Comparison of ENCODE assay signal across 1 cellular context in genomic region chr10:110620108-110620719, GRCh38.
TF ChIP-seq lines count a peak whose summit lies in the region.

No MANE protein-coding gene starts in this region.

TF ChIP-seq in HEK293, 187 proteins besides CTCF, POLR2A, EP300 and RAD21 (continued from another document):
- TF ChIP-seq PRDM2 (tag by site-specific recombination; IDR thresholded peaks at IDR 0.05; ENCODE audit: borderline replicate concordance) (no peak), EGR2 (tag by site-specific recombination; IDR thresholded peaks at IDR 0.05; ENCODE audit: low read depth) (peak; percentile 92), ZNF660 (tag by site-specific recombination; IDR thresholded peaks at IDR 0.05) (no peak), ZNF776 (tag by site-specific recombination; IDR thresholded peaks at IDR 0.05; ENCODE audit: borderline replicate concordance) (no peak), ZNF24 (tag by site-specific recombination; IDR thresholded peaks at IDR 0.05) (no peak), IKZF3 (tag by site-specific recombination; IDR thresholded peaks at IDR 0.05) (0 out of 2 replicates have a peak, but pooled peaks have one; percentile 29), ZNF514 (tag by site-specific recombination; IDR thresholded peaks at IDR 0.05) (no peak), ZSCAN23 (tag by site-specific recombination; IDR thresholded peaks at IDR 0.05) (no peak), ZBTB48 (tag by site-specific recombination; IDR thresholded peaks at IDR 0.05) (0 out of 2 replicates have a peak, but pooled peaks have one; percentile 17), ZNF837 (tag by site-specific recombination; IDR thresholded peaks at IDR 0.05) (no peak), ZNF423 (tag by site-specific recombination; IDR thresholded peaks at IDR 0.05) (peak; percentile 22; the same call in 1 of the 2 replicates), KLF16 (tag by site-specific recombination; IDR thresholded peaks at IDR 0.05) (peak; percentile 76), ZBTB20 (tag by site-specific recombination; IDR thresholded peaks at IDR 0.05) (peak; percentile 34; the same call in 1 of the 2 replicates), ZNF404 (tag by site-specific recombination; IDR thresholded peaks at IDR 0.05) (no peak), OVOL3 (tag by site-specific recombination; IDR thresholded peaks at IDR 0.05) (no peak), ZNF488 (tag by site-specific recombination; IDR thresholded peaks at IDR 0.05) (no peak), ZNF501 (tag by site-specific recombination; IDR thresholded peaks at IDR 0.05) (0 out of 2 replicates have a peak, but pooled peaks have one; percentile 52)
- TF ChIP-seq, protein P1, sequence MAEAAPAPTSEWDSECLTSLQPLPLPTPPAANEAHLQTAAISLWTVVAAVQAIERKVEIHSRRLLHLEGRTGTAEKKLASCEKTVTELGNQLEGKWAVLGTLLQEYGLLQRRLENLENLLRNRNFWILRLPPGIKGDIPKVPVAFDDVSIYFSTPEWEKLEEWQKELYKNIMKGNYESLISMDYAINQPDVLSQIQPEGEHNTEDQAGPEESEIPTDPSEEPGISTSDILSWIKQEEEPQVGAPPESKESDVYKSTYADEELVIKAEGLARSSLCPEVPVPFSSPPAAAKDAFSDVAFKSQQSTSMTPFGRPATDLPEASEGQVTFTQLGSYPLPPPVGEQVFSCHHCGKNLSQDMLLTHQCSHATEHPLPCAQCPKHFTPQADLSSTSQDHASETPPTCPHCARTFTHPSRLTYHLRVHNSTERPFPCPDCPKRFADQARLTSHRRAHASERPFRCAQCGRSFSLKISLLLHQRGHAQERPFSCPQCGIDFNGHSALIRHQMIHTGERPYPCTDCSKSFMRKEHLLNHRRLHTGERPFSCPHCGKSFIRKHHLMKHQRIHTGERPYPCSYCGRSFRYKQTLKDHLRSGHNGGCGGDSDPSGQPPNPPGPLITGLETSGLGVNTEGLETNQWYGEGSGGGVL (tag by site-specific recombination; IDR thresholded peaks at IDR 0.05) = peak; percentile 80
- TF ChIP-seq, protein P2, sequence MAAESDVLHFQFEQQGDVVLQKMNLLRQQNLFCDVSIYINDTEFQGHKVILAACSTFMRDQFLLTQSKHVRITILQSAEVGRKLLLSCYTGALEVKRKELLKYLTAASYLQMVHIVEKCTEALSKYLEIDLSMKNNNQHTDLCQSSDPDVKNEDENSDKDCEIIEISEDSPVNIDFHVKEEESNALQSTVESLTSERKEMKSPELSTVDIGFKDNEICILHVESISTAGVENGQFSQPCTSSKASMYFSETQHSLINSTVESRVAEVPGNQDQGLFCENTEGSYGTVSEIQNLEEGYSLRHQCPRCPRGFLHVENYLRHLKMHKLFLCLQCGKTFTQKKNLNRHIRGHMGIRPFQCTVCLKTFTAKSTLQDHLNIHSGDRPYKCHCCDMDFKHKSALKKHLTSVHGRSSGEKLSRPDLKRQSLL (tag by site-specific recombination; IDR thresholded peaks at IDR 0.05) = peak; percentile 54; the same call in 1 of the 2 replicates
